ENCODE assay signal across 1 cellular context in the genomic region with DNA sequence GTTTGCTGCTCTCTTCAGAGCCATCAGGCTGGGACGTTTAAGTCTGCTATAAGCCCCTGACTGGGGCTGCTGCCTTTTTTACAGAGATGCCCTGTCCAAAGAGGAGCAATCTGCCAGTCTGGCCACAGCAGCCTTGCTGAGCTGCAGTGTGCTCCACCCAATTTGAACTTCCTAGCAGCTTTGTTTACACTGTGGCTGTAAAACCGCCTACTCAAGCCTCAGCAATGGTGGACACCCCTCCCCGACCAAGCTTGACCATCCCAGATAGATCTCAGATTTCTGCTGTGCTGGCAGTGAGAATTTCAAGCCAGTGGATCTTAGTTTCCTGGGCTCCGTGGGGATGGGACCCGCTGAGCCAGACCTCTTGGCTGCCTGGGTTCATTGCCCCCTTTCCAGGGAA.
TF ChIP-seq lines count a peak whose summit lies in the region.

No MANE protein-coding gene starts in this region.

TF ChIP-seq in IMR-90, 13 proteins besides CTCF, POLR2A, EP300 and RAD21:
- TF ChIP-seq USF2 (IDR thresholded peaks at IDR 0.05; ENCODE audit: low read depth, low read length) (no peak), CHD1 (IDR thresholded peaks at IDR 0.05; ENCODE audit: low read depth, low read length) (no peak), FOS (IDR thresholded peaks at IDR 0.05; ENCODE audit: low read depth, low read length) (no peak), MAFK (IDR thresholded peaks at IDR 0.05; ENCODE audit: low read depth, low read length) (no peak)
TF ChIP-seq in IMR-90: peak in this region for 0.
